Comparison of ENCODE assay signal across 9 cellular contexts in the genomic region with DNA sequence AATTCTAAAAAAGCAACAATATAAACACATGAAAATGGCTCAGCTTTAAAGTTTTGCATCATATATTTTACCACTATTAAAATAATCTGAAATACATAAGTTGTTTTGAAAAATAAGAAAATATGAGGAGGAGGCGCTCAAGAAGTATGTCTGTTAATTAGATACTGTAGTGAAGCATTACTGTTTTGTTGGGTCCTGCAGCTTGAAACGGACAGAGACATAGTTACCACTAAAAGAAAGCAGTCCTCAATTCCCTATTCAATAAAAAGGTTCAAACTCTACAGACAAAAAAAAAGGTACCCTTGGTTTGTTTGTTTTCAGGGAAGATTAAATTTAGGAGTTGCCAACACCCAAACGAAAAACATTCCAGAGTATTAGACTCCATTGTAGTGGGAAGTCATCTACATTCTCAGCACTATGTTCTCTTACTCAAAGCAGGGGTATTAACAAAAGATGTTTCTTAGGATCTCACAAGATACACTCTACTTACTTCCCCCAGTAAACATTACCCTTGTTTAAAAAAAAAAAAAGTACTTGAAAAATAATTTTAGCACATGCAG. TPM values are rescaled to one million over a fixed set of nuclear protein-coding genes. Genes with fewer than 3 reads are reported as not detected.
DNase-seq lines count a peak whose midpoint lies in the region; ATAC-seq and TF ChIP-seq lines count a peak whose summit lies in the region.
"Had no signal": no experiment of that assay in that cellular context is flagged by ENCODE, and none has a peak within 500 bp of the region (broad histone marks: within the 10 kb centered on the region; RNA-seq: fewer than 3 reads in every experiment).

No MANE protein-coding gene starts in this region.

- no peaks in the 10 kb centered on the region for H3K9me3 ChIP-seq in right cardiac atrium (ENCODE audit: control insufficient read depth, low read length)
- no peaks in the 10 kb centered on the region for H3K9me3 ChIP-seq in right lobe of liver
- no peaks in the 10 kb centered on the region for H3K9me3 ChIP-seq in vagina
- H3K9me3 ChIP-seq: sigmoid colon had no signal

- no peak for TF ChIP-seq CTCF in astrocyte of the spinal cord (IDR thresholded peaks at IDR 0.05; ENCODE audit: low read depth, low read length)
- TF ChIP-seq CTCF in right lobe of liver (IDR thresholded peaks at IDR 0.05) = no peak
- TF ChIP-seq CTCF in vagina (IDR thresholded peaks at IDR 0.05) = no peak
- no peak for TF ChIP-seq CTCF in GM13976 (IDR thresholded peaks at IDR 0.05; ENCODE audit: borderline replicate concordance, control extremely low read depth, extremely low read depth, insufficient read depth, missing control alignments)

- H3K4me1 ChIP-seq in right cardiac atrium (ENCODE audit: control insufficient read depth, insufficient read depth, low read length) (no peaks in the 10 kb centered on the region), right lobe of liver (peaks cover 0 to 24% (median 6%) of the 10 kb centered on the region in 4 donors), vagina (peaks cover 29% of the 10 kb centered on the region)

- 63% methylated on average over 3 of the region's 3 CpGs for WGBS in right cardiac atrium
- WGBS in right lobe of liver (ENCODE audit: insufficient coverage, low coverage, low lambda C conversion rate, missing lambda C conversion rate) = 15% methylated on average over 3 of the region's 3 CpGs

- H3K4me3 ChIP-seq in right cardiac atrium (ENCODE audit: low read length) (peak overlapping the region; percentile 26), astrocyte of the spinal cord (ENCODE audit: low read depth, low read length) (peak overlapping the region; percentile 93), right lobe of liver (peak overlapping the region; percentile 78 to 91 (median 81)), vagina (peak overlapping the region in 1 of 2 donors; percentile 99)

- ATAC-seq in right cardiac atrium (no peak), left cardiac atrium (no peak), right lobe of liver (no peak), GM21825 (IDR thresholded peaks at IDR 0.05; ENCODE audit: unreplicated experiment) (no peak)

- H3K27ac ChIP-seq in right cardiac atrium (ENCODE audit: low read length) = no peak overlapping the region
- peak overlapping the region; percentile 48 to 91 (median 89) for H3K27ac ChIP-seq in right lobe of liver
- H3K27ac ChIP-seq in vagina = peak overlapping the region; percentile 95

- H3K27me3 ChIP-seq in right cardiac atrium (ENCODE audit: control insufficient read depth, insufficient read depth) = no peaks in the 10 kb centered on the region
- no peaks in the 10 kb centered on the region for H3K27me3 ChIP-seq in right lobe of liver
- no peaks in the 10 kb centered on the region for H3K27me3 ChIP-seq in vagina
- H3K27me3 ChIP-seq: sigmoid colon had no signal

- DNase-seq in right cardiac atrium (no peak), left cardiac atrium (no peak), astrocyte of the spinal cord (ENCODE audit: low read depth, low spot score) (peak; percentile 43), right lobe of liver (no peak), vagina (ENCODE audit: extremely low spot score in 2 of 2) (no peak), NCI-H1694 treated with DMSO at 0.1 percent for 48 hours (lab: John Stamatoyannopoulos, UW) (no peak), GM13976 (ENCODE audit: low spot score) (no peak)
- DNase-seq: sigmoid colon had no signal

- intact Hi-C loops in right cardiac atrium (cut with DNase I) = no loop called here
- intact Hi-C loops in left cardiac atrium (cut with DNase I) = no loop called here
- intact Hi-C loops in right lobe of liver (cut with DNase I) = no loop called here
- intact Hi-C loops in vagina (cut with DNase I) = no loop called here

- in situ Hi-C loops in astrocyte of the spinal cord (cut with HindIII; ENCODE audit: low sequenced_read_pairs) (no loop called here), GM13976 (cut with MboI; ENCODE audit: low sequenced_read_pairs, unreplicated experiment) (no loop called here)

- TF ChIP-seq POLR2A in right lobe of liver (IDR thresholded peaks at IDR 0.05) (no peak), vagina (IDR thresholded peaks at IDR 0.05) (no peak)

- no peaks in the 10 kb centered on the region for H3K36me3 ChIP-seq in right lobe of liver
- H3K36me3 ChIP-seq in vagina = no peaks in the 10 kb centered on the region
- H3K36me3 ChIP-seq: sigmoid colon had no signal

RNA-seq across cellular contexts. Expression of a gene that starts 3.0 kb away (rescaled TPM):
- total RNA-seq in right cardiac atrium (10 to 100 TPM; 14.1 to 18.7 (median 16.4) TPM), left cardiac atrium (10 to 100 TPM; 23.7 to 26.1 TPM), right lobe of liver (10 to 100 TPM; 25.0 to 62.3 (median 28.9) TPM), vagina (103 TPM)
- 7.1 TPM for polyA plus RNA-seq in right cardiac atrium
